Comparison of ENCODE assay signal across 16 cellular contexts in the genomic region with DNA sequence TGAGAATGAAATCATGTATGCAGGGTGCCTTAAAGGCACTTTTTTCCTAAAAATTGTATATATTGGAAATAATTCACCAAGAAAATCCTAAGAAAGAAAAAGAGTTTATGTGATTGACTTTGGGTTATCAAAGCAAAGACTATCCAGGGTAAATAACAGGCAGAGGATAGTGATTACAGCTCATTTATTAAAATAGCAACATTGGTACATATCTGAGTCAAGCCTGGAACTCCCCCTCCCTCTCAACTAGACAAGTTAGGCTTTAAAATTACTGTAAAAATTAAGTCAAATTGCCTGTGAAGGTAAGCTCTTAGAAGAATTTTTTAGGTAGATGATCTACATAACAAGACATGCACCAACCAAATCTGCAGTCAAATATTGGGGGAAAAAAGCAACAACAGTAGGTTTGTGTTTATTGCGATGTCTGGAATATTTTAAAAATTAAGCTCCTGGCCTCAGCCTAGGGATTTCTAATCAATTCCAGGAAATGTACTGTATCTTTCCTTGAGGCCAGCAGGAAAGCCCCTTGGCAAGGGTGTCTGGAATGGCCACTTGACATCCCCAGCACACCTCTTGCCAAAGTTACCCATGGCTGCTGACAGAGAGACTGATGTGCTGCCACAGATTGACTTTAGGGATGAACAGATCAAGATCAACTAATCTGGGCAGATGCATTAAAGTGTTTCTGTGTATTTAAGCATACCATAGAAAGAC. TPM values are rescaled to one million over a fixed set of nuclear protein-coding genes. Genes with fewer than 3 reads are reported as not detected.
DNase-seq lines count a peak whose midpoint lies in the region; ATAC-seq, FAIRE-seq and TF ChIP-seq lines count a peak whose summit lies in the region.
"Had no signal": no experiment of that assay in that cellular context is flagged by ENCODE, and none has a peak within 500 bp of the region (broad histone marks: within the 10 kb centered on the region; RNA-seq: fewer than 3 reads in every experiment).

No MANE protein-coding gene starts in this region.

- H3K4me3 Mint-ChIP-seq in CD8-positive, alpha-beta T cell = peak overlapping the region; percentile 70
- peak overlapping the region; percentile 57 for H3K4me3 Mint-ChIP-seq in central memory CD8-positive, alpha-beta T cell

- H3K27me3 ChIP-seq in CD8-positive, alpha-beta T cell (ENCODE audit: insufficient read depth, low read length) = no peaks in the 10 kb centered on the region

- intact Hi-C loops in CD8-positive, alpha-beta T cell (cut with DNase I, micrococcal nuclease) = loop anchor here (1.0 to 10.0 kb wide), 7 partner anchors 8 to 911 kb away; partner anchors contain the start of gene HBS1L (in 1 of the 2)

- H3K9me3 ChIP-seq in CD8-positive, alpha-beta T cell (ENCODE audit: low read length) = peaks cover 5% of the 10 kb centered on the region
- H3K9me3 ChIP-seq: thoracic aorta had no signal

- peaks cover 54% of the 10 kb centered on the region for H3K4me1 ChIP-seq in CD8-positive, alpha-beta T cell (ENCODE audit: insufficient read depth, low read length)
- H3K4me1 ChIP-seq: foreskin keratinocyte had no signal

- peaks cover 60% of the 10 kb centered on the region for H3K4me1 Mint-ChIP-seq in CD8-positive, alpha-beta T cell (ENCODE audit: low read depth)
- peaks cover 39% of the 10 kb centered on the region for H3K4me1 Mint-ChIP-seq in central memory CD8-positive, alpha-beta T cell

- H3K36me3 ChIP-seq in CD8-positive, alpha-beta T cell (ENCODE audit: insufficient read depth, low read length) = no peaks in the 10 kb centered on the region
- H3K36me3 ChIP-seq: thoracic aorta had no signal

- peak; percentile 48 for FAIRE-seq in GM12891 (lab: Jason Lieb, UNC)
- FAIRE-seq: astrocyte, D721Med had no signal

- TF ChIP-seq CTCF in CD8-positive, alpha-beta T cell (IDR thresholded peaks at IDR 0.05) = no peak

- no peak for DNase-seq in CD8-positive, alpha-beta T cell
- DNase-seq in GM12891 (ENCODE audit: insufficient read length, low spot score) = no peak
- DNase-seq in NAMALWA (ENCODE audit: low spot score) = peak; percentile 44
- DNase-seq in central memory CD8-positive, alpha-beta T cell (ENCODE audit: low spot score in 2 of 2) = no peak
- no peak for DNase-seq in cortex of kidney (lab: John Stamatoyannopoulos, UW)
- DNase-seq: foreskin keratinocyte, NCI-H1092, NCI-H446 treated with DMSO at 0.1 percent for 48 hours, T1000 had no signal

- no peaks in the 10 kb centered on the region for H3K27me3 Mint-ChIP-seq in CD8-positive, alpha-beta T cell (ENCODE audit: low read depth)
- no peaks in the 10 kb centered on the region for H3K27me3 Mint-ChIP-seq in central memory CD8-positive, alpha-beta T cell

- peak overlapping the region; percentile 12 for H3K4me3 ChIP-seq in CD8-positive, alpha-beta T cell (ENCODE audit: low read depth, low read length)
- H3K4me3 ChIP-seq: skin epidermis, thoracic aorta had no signal

- H3K36me3 Mint-ChIP-seq in CD8-positive, alpha-beta T cell = peaks cover 8% of the 10 kb centered on the region
- H3K36me3 Mint-ChIP-seq in central memory CD8-positive, alpha-beta T cell (ENCODE audit: insufficient read depth) = peaks cover 6% of the 10 kb centered on the region

- peaks cover 8% of the 10 kb centered on the region for H3K9me3 Mint-ChIP-seq in CD8-positive, alpha-beta T cell
- no peaks in the 10 kb centered on the region for H3K9me3 Mint-ChIP-seq in central memory CD8-positive, alpha-beta T cell

- POLR2A ChIA-PET in CD8-positive, alpha-beta T cell (lab: Charles Lee) = interaction anchor here (1.5 to 1.6 kb wide), 2 partner anchors 11 to 31 kb away, joined by 4 to 5 read pairs; partner anchors contain the start of gene HBS1L

- H3K27ac Mint-ChIP-seq in CD8-positive, alpha-beta T cell = peak overlapping the region; percentile 94
- H3K27ac Mint-ChIP-seq in central memory CD8-positive, alpha-beta T cell (ENCODE audit: low read depth) = peak overlapping the region; percentile 23

- H3K27ac ChIP-seq in CD8-positive, alpha-beta T cell (ENCODE audit: low read depth, low read length) = peak overlapping the region; percentile 13
- H3K27ac ChIP-seq: foreskin keratinocyte, RWPE1, thoracic aorta had no signal

- CTCF ChIA-PET in CD8-positive, alpha-beta T cell (lab: Charles Lee) = interaction anchor here (1.1 to 3.6 kb wide), 7 partner anchors 10 to 58 kb away, joined by 3 to 20 read pairs (median 5); partner anchors contain the start of gene HBS1L

- no peak for ATAC-seq in CD8-positive, alpha-beta T cell
- no peak for ATAC-seq in central memory CD8-positive, alpha-beta T cell (replicated peaks; ENCODE audit: extremely low read depth, poor library complexity, severe bottlenecking)
- ATAC-seq in HG02970 (IDR thresholded peaks at IDR 0.05; ENCODE audit: low FRiP score, unreplicated experiment) = no peak
- ATAC-seq in HG03175 (IDR thresholded peaks at IDR 0.05; ENCODE audit: unreplicated experiment) = no peak
- ATAC-seq: foreskin keratinocyte had no signal

- TF ChIP-seq POLR2A in GM12891 (IDR thresholded peaks at IDR 0.05; ENCODE audit: low read depth, low read length) = no peak

TF ChIP-seq in GM12891, 5 proteins besides CTCF, POLR2A, EP300 and RAD21:
- TF ChIP-seq POU2F2 (IDR thresholded peaks at IDR 0.05; ENCODE audit: low read depth, low read length) (no peak), TAF1 (IDR thresholded peaks at IDR 0.05; ENCODE audit: low read depth, low read length) (no peak), PAX5 (IDR thresholded peaks at IDR 0.05; ENCODE audit: insufficient read depth, low read length, severe bottlenecking) (no peak), POLR2AphosphoS5 (IDR thresholded peaks at IDR 0.05; ENCODE audit: low read depth, low read length) (no peak)
TF ChIP-seq in GM12891: peak in this region for 0.

RNA-seq across cellular contexts. Expression of gene HBS1L, which starts 31.2 kb away (rescaled TPM):
- 100 to 1,000 TPM; 119 to 123 TPM for total RNA-seq in CD8-positive, alpha-beta T cell
- polyA plus RNA-seq in GM12891 (2012; ENCODE audit: low read depth, missing spikeins) = 50.4 TPM
